ENCODE assay signal across 14 cellular contexts in the genomic region with DNA sequence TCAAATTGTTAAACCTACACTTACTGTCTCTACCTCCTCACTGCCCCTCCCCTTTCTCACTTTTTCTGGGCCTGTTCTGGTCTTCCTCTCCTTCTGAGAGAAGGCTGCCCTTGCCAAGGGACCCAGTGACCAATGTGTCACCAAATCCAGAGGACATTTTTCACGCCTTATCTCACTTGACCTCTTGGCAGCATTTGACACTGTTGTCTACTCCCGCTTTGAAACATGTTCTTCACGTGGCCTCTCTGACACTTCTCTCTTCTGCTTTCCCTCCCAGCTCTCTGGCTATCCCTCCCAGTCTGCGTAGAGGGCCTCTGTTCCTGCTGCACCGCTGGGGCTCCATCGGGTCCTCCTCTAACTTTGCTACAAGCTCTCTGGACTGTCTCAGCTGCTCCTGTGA. TPM values are rescaled to one million over a fixed set of nuclear protein-coding genes. Genes with fewer than 3 reads are reported as not detected.
DNase-seq lines count a peak whose midpoint lies in the region; ATAC-seq and TF ChIP-seq lines count a peak whose summit lies in the region.
"Had no signal": no experiment of that assay in that cellular context is flagged by ENCODE, and none has a peak within 500 bp of the region (broad histone marks: within the 10 kb centered on the region; RNA-seq: fewer than 3 reads in every experiment).

No MANE protein-coding gene starts in this region.

- TF ChIP-seq POLR2A in sigmoid colon (IDR thresholded peaks at IDR 0.05) = no peak

- no peaks in the 10 kb centered on the region for H3K36me3 Mint-ChIP-seq in activated naive CD8-positive, alpha-beta T cell treated with anti-CD3 and anti-CD28 coated beads, Interleukin-2, amount 10 ng/mL, durations not matched to agents 7 days and 5 days
- H3K36me3 Mint-ChIP-seq in activated naive CD8-positive, alpha-beta T cell treated with anti-CD3 and anti-CD28 coated beads for 36 hours = no peaks in the 10 kb centered on the region
- no peaks in the 10 kb centered on the region for H3K36me3 Mint-ChIP-seq in activated T-helper 2 cell treated with anti-CD3 and anti-CD28 coated beads, Interferon-gamma antibody, Interleukin-2, Interleukin-4, amounts not matched to agents 10 μg/mL and 5 μg/mL and 100 μg/mL, durations not matched to agents 14 hours and 24 hours and 36 hours (ENCODE audit: low read depth)

- H3K27me3 ChIP-seq in sigmoid colon = no peaks in the 10 kb centered on the region

- peak overlapping the region in 3 of 4 donors; percentile 8 to 91 (median 76) for H3K27ac ChIP-seq in sigmoid colon
- H3K27ac ChIP-seq: SJCRH30, VCaP had no signal

- peaks cover 1% of the 10 kb centered on the region for H3K27me3 Mint-ChIP-seq in activated naive CD8-positive, alpha-beta T cell treated with anti-CD3 and anti-CD28 coated beads, Interleukin-2, amount 10 ng/mL, durations not matched to agents 7 days and 5 days
- H3K27me3 Mint-ChIP-seq in activated naive CD8-positive, alpha-beta T cell treated with anti-CD3 and anti-CD28 coated beads for 36 hours = no peaks in the 10 kb centered on the region
- H3K27me3 Mint-ChIP-seq in activated T-helper 2 cell treated with anti-CD3 and anti-CD28 coated beads, Interferon-gamma antibody, Interleukin-2, Interleukin-4, amounts not matched to agents 10 μg/mL and 5 μg/mL and 100 μg/mL, durations not matched to agents 14 hours and 24 hours and 36 hours (ENCODE audit: low read depth) = peaks cover 3% of the 10 kb centered on the region

- H3K27ac Mint-ChIP-seq in activated naive CD8-positive, alpha-beta T cell treated with anti-CD3 and anti-CD28 coated beads, Interleukin-2, amount 10 ng/mL, durations not matched to agents 7 days and 5 days = peak overlapping the region; percentile 53
- H3K27ac Mint-ChIP-seq in activated naive CD8-positive, alpha-beta T cell treated with anti-CD3 and anti-CD28 coated beads for 36 hours = no peak overlapping the region
- peak overlapping the region; percentile 76 for H3K27ac Mint-ChIP-seq in activated T-helper 2 cell treated with anti-CD3 and anti-CD28 coated beads, Interferon-gamma antibody, Interleukin-2, Interleukin-4, amounts not matched to agents 10 μg/mL and 5 μg/mL and 100 μg/mL, durations not matched to agents 14 hours and 24 hours and 36 hours

- TF ChIP-seq CTCF in sigmoid colon (IDR thresholded peaks at IDR 0.05) = no peak

- peaks cover 12% of the 10 kb centered on the region for H3K4me1 Mint-ChIP-seq in activated naive CD8-positive, alpha-beta T cell treated with anti-CD3 and anti-CD28 coated beads, Interleukin-2, amount 10 ng/mL, durations not matched to agents 7 days and 5 days
- peaks cover 15% of the 10 kb centered on the region for H3K4me1 Mint-ChIP-seq in activated naive CD8-positive, alpha-beta T cell treated with anti-CD3 and anti-CD28 coated beads for 36 hours
- peaks cover 17% of the 10 kb centered on the region for H3K4me1 Mint-ChIP-seq in activated T-helper 2 cell treated with anti-CD3 and anti-CD28 coated beads, Interferon-gamma antibody, Interleukin-2, Interleukin-4, amounts not matched to agents 10 μg/mL and 5 μg/mL and 100 μg/mL, durations not matched to agents 14 hours and 24 hours and 36 hours (ENCODE audit: low read depth)

- no peak for TF ChIP-seq EP300 in sigmoid colon (IDR thresholded peaks at IDR 0.05)

- H3K4me1 ChIP-seq in sigmoid colon = peaks cover 0 to 40% (median 28%) of the 10 kb centered on the region in 4 donors
- H3K4me1 ChIP-seq: SJCRH30 had no signal

- no peak for ATAC-seq in activated naive CD8-positive, alpha-beta T cell treated with anti-CD3 and anti-CD28 coated beads, Interleukin-2, amount 10 ng/mL, durations not matched to agents 7 days and 5 days (ENCODE audit: low read depth)
- ATAC-seq in GM19328 (IDR thresholded peaks at IDR 0.05; ENCODE audit: unreplicated experiment) = no peak
- ATAC-seq in GM19395 (IDR thresholded peaks at IDR 0.05; ENCODE audit: unreplicated experiment) = no peak

- no peaks in the 10 kb centered on the region for H3K9me3 ChIP-seq in sigmoid colon
- H3K9me3 ChIP-seq: SJCRH30 had no signal

- no peak overlapping the region for H3K4me3 Mint-ChIP-seq in activated naive CD8-positive, alpha-beta T cell treated with anti-CD3 and anti-CD28 coated beads, Interleukin-2, amount 10 ng/mL, durations not matched to agents 7 days and 5 days
- no peak overlapping the region for H3K4me3 Mint-ChIP-seq in activated naive CD8-positive, alpha-beta T cell treated with anti-CD3 and anti-CD28 coated beads for 36 hours
- no peak overlapping the region for H3K4me3 Mint-ChIP-seq in activated T-helper 2 cell treated with anti-CD3 and anti-CD28 coated beads, Interferon-gamma antibody, Interleukin-2, Interleukin-4, amounts not matched to agents 10 μg/mL and 5 μg/mL and 100 μg/mL, durations not matched to agents 14 hours and 24 hours and 36 hours (ENCODE audit: low read depth)

- POLR2A ChIA-PET in activated naive CD8-positive, alpha-beta T cell treated with anti-CD3 and anti-CD28 coated beads, Interleukin-2, amount 10 ng/mL, durations not matched to agents 7 days and 5 days (lab: Charles Lee) = interaction anchor here (0.7 to 1.0 kb wide), 4 partner anchors 12 to 140 kb away, joined by 3 to 5 read pairs (median 4); no protein-coding TSS in a partner anchor

- no peaks in the 10 kb centered on the region for H3K36me3 ChIP-seq in sigmoid colon
- H3K36me3 ChIP-seq: SJCRH30 had no signal

- in situ Hi-C loops in KBM-7 (cut with MboI; ENCODE audit: low pct_unique_long_range_greater_than_20kb, low sequenced_read_pairs) = no loop called here

- 80 to 86% methylated on average over 6 of the region's 6 CpGs for WGBS in sigmoid colon, 2 donors

- H3K4me3 ChIP-seq in sigmoid colon = no peak overlapping the region
- H3K4me3 ChIP-seq: SJCRH30 had no signal

- H3K9me3 Mint-ChIP-seq in activated naive CD8-positive, alpha-beta T cell treated with anti-CD3 and anti-CD28 coated beads, Interleukin-2, amount 10 ng/mL, durations not matched to agents 7 days and 5 days = no peaks in the 10 kb centered on the region
- H3K9me3 Mint-ChIP-seq in activated naive CD8-positive, alpha-beta T cell treated with anti-CD3 and anti-CD28 coated beads for 36 hours = peaks cover 6% of the 10 kb centered on the region
- H3K9me3 Mint-ChIP-seq in activated T-helper 2 cell treated with anti-CD3 and anti-CD28 coated beads, Interferon-gamma antibody, Interleukin-2, Interleukin-4, amounts not matched to agents 10 μg/mL and 5 μg/mL and 100 μg/mL, durations not matched to agents 14 hours and 24 hours and 36 hours = no peaks in the 10 kb centered on the region

- intact Hi-C loops in activated T-helper 2 cell treated with anti-CD3 and anti-CD28 coated beads, Interferon-gamma antibody, Interleukin-2, Interleukin-4, amounts not matched to agents 10 μg/mL and 5 μg/mL and 100 μg/mL, durations not matched to agents 14 hours and 24 hours and 36 hours (cut with micrococcal nuclease) = no loop called here
- intact Hi-C loops in sigmoid colon (cut with DNase I) = no loop called here

- DNase-seq in activated naive CD8-positive, alpha-beta T cell treated with anti-CD3 and anti-CD28 coated beads, Interleukin-2, amount 10 ng/mL, durations not matched to agents 7 days and 5 days = no peak
- DNase-seq in activated naive CD8-positive, alpha-beta T cell treated with anti-CD3 and anti-CD28 coated beads for 36 hours = no peak
- DNase-seq in KBM-7 = peak; percentile 26
- no peak for DNase-seq in activated T-helper 2 cell treated with anti-CD3 and anti-CD28 coated beads, Interferon-gamma antibody, Interleukin-2, Interleukin-4, amounts not matched to agents 10 μg/mL and 5 μg/mL and 100 μg/mL, durations not matched to agents 14 hours and 24 hours and 36 hours (ENCODE audit: low spot score)
- no peak for DNase-seq in sigmoid colon
- no peak for DNase-seq in AG08395 (ENCODE audit: low spot score)
- DNase-seq: amygdala, HCEC 1CT, NCI-H1436 treated with DMSO at 0.1 percent for 48 hours, NCI-H2227 treated with DMSO at 0.1 percent for 48 hours, SJCRH30 had no signal

RNA-seq across cellular contexts. Expression of gene KCNQ4, which starts 25.3 kb away (rescaled TPM):
- 1 to 10 TPM; 1.2 to 1.5 TPM for total RNA-seq in activated naive CD8-positive, alpha-beta T cell treated with anti-CD3 and anti-CD28 coated beads, Interleukin-2, amount 10 ng/mL, durations not matched to agents 7 days and 5 days
- total RNA-seq in activated naive CD8-positive, alpha-beta T cell treated with anti-CD3 and anti-CD28 coated beads for 36 hours = under 1 TPM; 0.64 to 0.82 TPM
- total RNA-seq in activated T-helper 2 cell treated with anti-CD3 and anti-CD28 coated beads, Interferon-gamma antibody, Interleukin-2, Interleukin-4, amounts not matched to agents 10 μg/mL and 5 μg/mL and 100 μg/mL, durations not matched to agents 14 hours and 24 hours and 36 hours = 0.57 and 0.78 TPM in 2 replicates
- 10 to 100 TPM in 1 of 4 donors, 1 to 10 TPM in 3; 4.8 to 10.8 (median 8.7) TPM for total RNA-seq in sigmoid colon
- 1 to 10 TPM in 1 of 3 donors, under 1 TPM in 1, not detected in 1; 0.60 to 2.6 TPM for polyA plus RNA-seq in sigmoid colon

RNA-seq across cellular contexts. Expression of gene CITED4, which starts 53.3 kb away (rescaled TPM):
- total RNA-seq in activated naive CD8-positive, alpha-beta T cell treated with anti-CD3 and anti-CD28 coated beads, Interleukin-2, amount 10 ng/mL, durations not matched to agents 7 days and 5 days = 10 to 100 TPM; 13.1 to 15.0 TPM
- total RNA-seq in activated naive CD8-positive, alpha-beta T cell treated with anti-CD3 and anti-CD28 coated beads for 36 hours = 1 to 10 TPM; 4.3 to 5.3 TPM
- total RNA-seq in activated T-helper 2 cell treated with anti-CD3 and anti-CD28 coated beads, Interferon-gamma antibody, Interleukin-2, Interleukin-4, amounts not matched to agents 10 μg/mL and 5 μg/mL and 100 μg/mL, durations not matched to agents 14 hours and 24 hours and 36 hours = 3.6 and 4.2 TPM in 2 replicates
- total RNA-seq in sigmoid colon = 10 to 100 TPM; 22.7 to 59.8 (median 36.9) TPM
- 1 to 10 TPM in 1 of 3 donors, not detected in 2; 3.0 TPM for polyA plus RNA-seq in sigmoid colon
- total RNA-seq: SJCRH30 had no signal
